10 cellular contexts compared by ENCODE assay signal in genomic region chr20:6140947-6141346, GRCh38. TPM values are rescaled to one million over a fixed set of nuclear protein-coding genes. Genes with fewer than 3 reads are reported as not detected.
DNase-seq lines count a peak whose midpoint lies in the region; ATAC-seq and TF ChIP-seq lines count a peak whose summit lies in the region.
"Had no signal": no experiment of that assay in that cellular context is flagged by ENCODE, and none has a peak within 500 bp of the region (broad histone marks: within the 10 kb centered on the region; RNA-seq: fewer than 3 reads in every experiment).

No MANE protein-coding gene starts in this region.

- H3K27ac ChIP-seq in VCaP (no peak overlapping the region), smooth muscle cell (ENCODE audit: low read depth) (no peak overlapping the region)
- H3K27ac ChIP-seq: upper lobe of right lung had no signal

- peaks cover 12% of the 10 kb centered on the region for H3K27me3 ChIP-seq in smooth muscle cell (ENCODE audit: low read depth)

- no peak overlapping the region for H3K9ac ChIP-seq in smooth muscle cell (ENCODE audit: low read depth)

- H3K4me1 Mint-ChIP-seq in neural crest cell = no peaks in the 10 kb centered on the region
- H3K4me1 Mint-ChIP-seq: memory B cell had no signal

- 78% methylated on average over 3 of the region's 3 CpGs for WGBS in smooth muscle cell (ENCODE audit: low lambda C conversion rate)

- no peaks in the 10 kb centered on the region for H3F3A ChIP-seq in smooth muscle cell (ENCODE audit: low read depth)

- H3K4me3 ChIP-seq in smooth muscle cell = no peak overlapping the region
- H3K4me3 ChIP-seq: upper lobe of right lung had no signal

- no peaks in the 10 kb centered on the region for H3K36me3 Mint-ChIP-seq in neural crest cell (ENCODE audit: low read depth)
- H3K36me3 Mint-ChIP-seq: memory B cell had no signal

- H3K9me3 Mint-ChIP-seq in neural crest cell = peaks cover 3% of the 10 kb centered on the region

- ATAC-seq in HG03442 (IDR thresholded peaks at IDR 0.05; ENCODE audit: unreplicated experiment) (peak; percentile 55), HG03469 (IDR thresholded peaks at IDR 0.05; ENCODE audit: unreplicated experiment) (no peak)
- ATAC-seq: upper lobe of right lung had no signal

- no peaks in the 10 kb centered on the region for H3K79me2 ChIP-seq in smooth muscle cell (ENCODE audit: low read depth)

- H3K27ac Mint-ChIP-seq in neural crest cell (ENCODE audit: unreplicated experiment) = no peak overlapping the region
- H3K27ac Mint-ChIP-seq: memory B cell had no signal

- DNase-seq in DMS53 (lab: John Stamatoyannopoulos, UW) = peak; percentile 61
- DNase-seq in DMS53 treated with DMSO at 0.1 percent for 48 hours (lab: John Stamatoyannopoulos, UW; ENCODE audit: unreplicated experiment) = no peak
- DNase-seq in neural crest cell (ENCODE audit: low read depth, low spot score) = no peak
- no peak for DNase-seq in nucleus accumbens (lab: John Stamatoyannopoulos, UW)
- no peak for DNase-seq in smooth muscle cell (lab: John Stamatoyannopoulos, UW; ENCODE audit: unreplicated experiment)
- DNase-seq: upper lobe of right lung had no signal

- H3K4me3 Mint-ChIP-seq in neural crest cell = no peak overlapping the region
- H3K4me3 Mint-ChIP-seq: memory B cell had no signal

- no peak overlapping the region for H3K4me2 ChIP-seq in smooth muscle cell

- no peaks in the 10 kb centered on the region for H3K4me1 ChIP-seq in smooth muscle cell (ENCODE audit: low read depth)
- H3K4me1 ChIP-seq: upper lobe of right lung had no signal

- TF ChIP-seq CTCF in VCaP (conservative IDR thresholded peaks at IDR 0.05) (peak; percentile 49), neural crest cell (conservative IDR thresholded peaks at IDR 0.05) (peak; percentile 25), smooth muscle cell (IDR thresholded peaks at IDR 0.05; ENCODE audit: borderline replicate concordance, insufficient read depth, poor library complexity, severe bottlenecking) (no peak)

- H4K20me1 ChIP-seq in smooth muscle cell (ENCODE audit: low read depth) = no peaks in the 10 kb centered on the region

- H2AFZ ChIP-seq in smooth muscle cell (ENCODE audit: low read depth) = no peak overlapping the region

- H3K36me3 ChIP-seq in smooth muscle cell (ENCODE audit: low read depth) = no peaks in the 10 kb centered on the region
- H3K36me3 ChIP-seq: upper lobe of right lung had no signal

- peaks cover 39% of the 10 kb centered on the region for H3K27me3 Mint-ChIP-seq in neural crest cell (ENCODE audit: low read depth)

- no peaks in the 10 kb centered on the region for H3K9me3 ChIP-seq in smooth muscle cell (replicated peaks; ENCODE audit: low read depth)
- H3K9me3 ChIP-seq: upper lobe of right lung had no signal

RNA-seq across cellular contexts. Expression of gene FERMT1, which starts 18.1 kb away (rescaled TPM):
- total RNA-seq in neural crest cell (0.23 TPM in 1 of 2 replicates, not detected in the other), smooth muscle cell (11.2 and 13.8 TPM in 2 replicates)
- polyA plus RNA-seq in smooth muscle cell = 0.79 and 8.3 TPM in 2 replicates
